Comparison of ENCODE assay signal across 11 cellular contexts in genomic region chr12:45309826-45310626, GRCh38.
DNase-seq lines count a peak whose midpoint lies in the region; FAIRE-seq and TF ChIP-seq lines count a peak whose summit lies in the region.
"Had no signal": no experiment of that assay in that cellular context is flagged by ENCODE, and none has a peak within 500 bp of the region (broad histone marks: within the 10 kb centered on the region; RNA-seq: fewer than 3 reads in every experiment).

No MANE protein-coding gene starts in this region.

- H3K36me3 ChIP-seq in HUES6 (ENCODE audit: control insufficient read depth, insufficient read depth, low read length) (peaks cover 12% of the 10 kb centered on the region), tibial nerve (peaks cover 0 to 7% (median 0%) of the 10 kb centered on the region in 3 donors), thyroid gland (no peaks in the 10 kb centered on the region)

- DNase-seq in amniotic epithelial cell (ENCODE audit: low read depth) (peak; percentile 70), iris pigment epithelial cell (ENCODE audit: low read depth) (peak; percentile 55), tibial nerve (ENCODE audit: low spot score in 2 of 2) (no peak), RCC 7860 (ENCODE audit: low spot score) (no peak), thyroid gland (no peak), NCI-H1436 (lab: John Stamatoyannopoulos, UW) (no peak)
- DNase-seq: activated CD4-positive, alpha-beta T cell treated with anti-CD3 and anti-CD28 coated beads, Interleukin-2, amount 10 ng/mL, durations not matched to agents 24 days and 14 days; activated naive CD4-positive, alpha-beta T cell treated with anti-CD3 and anti-CD28 coated beads, Interleukin-2, amount 10 ng/mL, durations not matched to agents 7 days and 5 days; NCI-H1105 had no signal

- no peak for FAIRE-seq in RCC 7860 (lab: Jason Lieb, UNC)

- no peak for TF ChIP-seq CTCF in tibial nerve (IDR thresholded peaks at IDR 0.05)
- no peak for TF ChIP-seq CTCF in thyroid gland (IDR thresholded peaks at IDR 0.05)

- H3K9me3 ChIP-seq in HUES6 (ENCODE audit: control insufficient read depth, insufficient read depth, low read depth, low read length) (no peaks in the 10 kb centered on the region), tibial nerve (no peaks in the 10 kb centered on the region), thyroid gland (no peaks in the 10 kb centered on the region)

- H3K27ac ChIP-seq in HUES6 (ENCODE audit: low read depth, low read length): 0 out of 2 replicates have a peak overlapping the region, but pooled peaks have one; percentile 50
- H3K27ac ChIP-seq in tibial nerve: peak overlapping the region in 3 of 4 donors; percentile 10 to 74 (median 57)
- peak overlapping the region in 1 of 3 donors; percentile 7 for H3K27ac ChIP-seq in thyroid gland
- H3K27ac ChIP-seq: hepatocyte had no signal

- H3K9ac ChIP-seq in HUES6 (ENCODE audit: low read length): no peak overlapping the region

- no peak for TF ChIP-seq POLR2A in tibial nerve (IDR thresholded peaks at IDR 0.05)
- no peak for TF ChIP-seq POLR2A in thyroid gland (IDR thresholded peaks at IDR 0.05)

- H3K27me3 ChIP-seq in HUES6 (ENCODE audit: control insufficient read depth, insufficient read depth, low read length): no peaks in the 10 kb centered on the region
- H3K27me3 ChIP-seq in tibial nerve: no peaks in the 10 kb centered on the region
- H3K27me3 ChIP-seq in thyroid gland: no peaks in the 10 kb centered on the region
- H3K27me3 ChIP-seq: hepatocyte had no signal

- 21 to 23% methylated on average over 1 of the region's 1 CpG for WGBS in tibial nerve, 2 donors
- 67 to 73% methylated on average over 1 of the region's 1 CpG for WGBS in thyroid gland, 2 donors

- intact Hi-C loops in thyroid gland (cut with DNase I): no loop called here

- no peak for TF ChIP-seq EP300 in tibial nerve (IDR thresholded peaks at IDR 0.05)

- H3K4me3 ChIP-seq in HUES6 (ENCODE audit: low read depth, low read length) (no peak overlapping the region), tibial nerve (no peak overlapping the region), thyroid gland (replicated peaks in 1 of 3) (no peak overlapping the region)
- H3K4me3 ChIP-seq: hepatocyte had no signal

- H3K4me1 ChIP-seq in HUES6 (ENCODE audit: control insufficient read depth, insufficient read depth, low read length) (no peaks in the 10 kb centered on the region), tibial nerve (peaks cover 0 to 40% (median 12%) of the 10 kb centered on the region in 4 donors), thyroid gland (peaks cover 6 to 12% of the 10 kb centered on the region in 2 donors)

Comparison
In these comparisons a context has a peak if more than half of its experiments do, and no peak if none do; other contexts are left out.
1. DNase-seq: peak in amniotic epithelial cell (single experiment) and iris pigment epithelial cell (single experiment); none in tibial nerve (0 of 2), RCC 7860 (single experiment), thyroid gland (0 of 2) and NCI-H1436 (single experiment).